In the genomic region with DNA sequence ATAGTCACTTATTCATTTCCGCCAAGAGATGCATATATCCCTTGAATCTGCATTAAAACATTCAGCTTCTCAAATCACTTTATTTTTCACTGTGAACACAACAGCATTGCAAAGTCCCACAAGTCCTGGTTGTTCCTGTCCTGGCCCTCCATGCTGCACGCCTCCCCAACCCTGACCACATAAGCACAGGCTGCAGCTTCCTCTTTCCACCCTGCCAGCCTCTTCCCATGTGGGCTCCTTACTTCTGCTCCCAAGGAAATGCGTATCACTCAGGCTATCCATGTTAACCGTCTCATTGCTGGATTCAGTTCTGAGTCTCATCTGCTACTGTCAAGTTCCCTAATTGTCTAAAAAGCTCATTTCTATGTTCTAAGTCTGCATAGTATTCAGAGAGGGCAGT, we compare ENCODE assay signal across 1 cellular context.
TF ChIP-seq lines count a peak whose summit lies in the region.

No MANE protein-coding gene starts in this region.

TF ChIP-seq in H1, 55 proteins besides CTCF, POLR2A, EP300 and RAD21 (continued from another document):
- TF ChIP-seq, protein P1, sequence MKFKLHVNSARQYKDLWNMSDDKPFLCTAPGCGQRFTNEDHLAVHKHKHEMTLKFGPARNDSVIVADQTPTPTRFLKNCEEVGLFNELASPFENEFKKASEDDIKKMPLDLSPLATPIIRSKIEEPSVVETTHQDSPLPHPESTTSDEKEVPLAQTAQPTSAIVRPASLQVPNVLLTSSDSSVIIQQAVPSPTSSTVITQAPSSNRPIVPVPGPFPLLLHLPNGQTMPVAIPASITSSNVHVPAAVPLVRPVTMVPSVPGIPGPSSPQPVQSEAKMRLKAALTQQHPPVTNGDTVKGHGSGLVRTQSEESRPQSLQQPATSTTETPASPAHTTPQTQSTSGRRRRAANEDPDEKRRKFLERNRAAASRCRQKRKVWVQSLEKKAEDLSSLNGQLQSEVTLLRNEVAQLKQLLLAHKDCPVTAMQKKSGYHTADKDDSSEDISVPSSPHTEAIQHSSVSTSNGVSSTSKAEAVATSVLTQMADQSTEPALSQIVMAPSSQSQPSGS (IDR thresholded peaks at IDR 0.05; ENCODE audit: low read length) = no peak
- TF ChIP-seq POLR2AphosphoS5 (IDR thresholded peaks at IDR 0.05; ENCODE audit: low read depth, low read length) (no peak), MAFK (IDR thresholded peaks at IDR 0.05; ENCODE audit: low read depth, low read length) (no peak), KDM4A (IDR thresholded peaks at IDR 0.05; ENCODE audit: low read depth, low read length, severe bottlenecking) (no peak), PHF8 (conservative IDR thresholded peaks at IDR 0.05; ENCODE audit: low read depth, low read length) (no peak), TCF12 (IDR thresholded peaks at IDR 0.05; ENCODE audit: low read depth, low read length) (no peak), SP1 (IDR thresholded peaks at IDR 0.05; ENCODE audit: low read depth, low read length) (no peak), SRF (IDR thresholded peaks at IDR 0.05; ENCODE audit: low read depth, low read length) (no peak)
